10 cellular contexts compared by ENCODE assay signal in genomic region chr4:69054578-69055200, GRCh38. TPM values are rescaled to one million over a fixed set of nuclear protein-coding genes. Genes with fewer than 3 reads are reported as not detected.
A peak's percentile ranks its signal among the peaks of the same experiment; 100 is the strongest.
DNase-seq lines count a peak whose midpoint lies in the region; ATAC-seq, FAIRE-seq and TF ChIP-seq lines count a peak whose summit lies in the region.
"Had no signal": no experiment of that assay in that cellular context is flagged by ENCODE, and none has a peak within 500 bp of the region (broad histone marks: within the 10 kb centered on the region; RNA-seq: fewer than 3 reads in every experiment).

No MANE protein-coding gene starts in this region.

- TF ChIP-seq CTCF in BJ (IDR thresholded peaks at IDR 0.05; ENCODE audit: insufficient read depth, low read depth, low read length) = no peak
- TF ChIP-seq CTCF in keratinocyte (optimal IDR thresholded peaks at IDR 0.05 in 1 of 3, IDR thresholded peaks at IDR 0.05 in 1 of 3, conservative IDR thresholded peaks at IDR 0.05 in 1 of 3; ENCODE audit: extremely low read depth in 1 of 3, insufficient read depth in 2 of 3, low read length in 3 of 3) = no peak

- no peak overlapping the region for H3K9ac ChIP-seq in keratinocyte (ENCODE audit: control insufficient read depth, extremely low read depth, insufficient read depth, low read length)

- CTCF ChIA-PET in BJ (lab: Yijun Ruan, JAX) = no interaction called here

- no peaks in the 10 kb centered on the region for H3K9me1 ChIP-seq in keratinocyte (ENCODE audit: control insufficient read depth, extremely low read depth, insufficient read depth, low read length)

- no peak for FAIRE-seq in keratinocyte (lab: Jason Lieb, UNC)

- no peak overlapping the region for H3K27ac Mint-ChIP-seq in natural killer cell treated with Interleukin-12 subunit alpha and Interleukin-12 subunit beta and Interleukin-15 and Interleukin-18, amount 100 ng/mL, for 72 hours
- H3K27ac Mint-ChIP-seq: CD4-positive, alpha-beta T cell had no signal

- H2AFZ ChIP-seq in keratinocyte (ENCODE audit: control insufficient read depth, low read length) = peak overlapping the region; percentile 66

- H3K4me1 ChIP-seq in keratinocyte (ENCODE audit: control insufficient read depth, extremely low read depth, insufficient read depth, low read length) = peaks cover 3% of the 10 kb centered on the region
- H3K4me1 ChIP-seq: tibial artery had no signal

- POLR2A ChIA-PET in BJ (lab: Charles Lee) = no interaction called here

- peaks cover 4% of the 10 kb centered on the region for H3K9me3 Mint-ChIP-seq in natural killer cell treated with Interleukin-12 subunit alpha and Interleukin-12 subunit beta and Interleukin-15 and Interleukin-18, amount 100 ng/mL, for 72 hours
- H3K9me3 Mint-ChIP-seq: CD4-positive, alpha-beta T cell had no signal

- H4K20me1 ChIP-seq in keratinocyte (ENCODE audit: control insufficient read depth, extremely low read depth, insufficient read depth, low read length) = no peaks in the 10 kb centered on the region

- H3K27ac ChIP-seq in keratinocyte (ENCODE audit: control insufficient read depth, insufficient read depth, low read length) = peak overlapping the region; percentile 58
- H3K27ac ChIP-seq: tibial artery had no signal

- H3K36me3 ChIP-seq in BJ (ENCODE audit: control insufficient read depth, insufficient read depth, low read length) = no peaks in the 10 kb centered on the region
- no peaks in the 10 kb centered on the region for H3K36me3 ChIP-seq in keratinocyte (ENCODE audit: control insufficient read depth in 2 of 2, extremely low read depth in 1 of 2, insufficient read depth in 2 of 2, low read length in 2 of 2)
- H3K36me3 ChIP-seq: tibial artery had no signal

- ATAC-seq in HG02623 (IDR thresholded peaks at IDR 0.05; ENCODE audit: unreplicated experiment) = peak; percentile 28
- ATAC-seq in natural killer cell treated with Interleukin-12 subunit alpha and Interleukin-12 subunit beta and Interleukin-15 and Interleukin-18, amount 100 ng/mL, for 72 hours = no peak
- ATAC-seq in HG02759 (IDR thresholded peaks at IDR 0.05; ENCODE audit: unreplicated experiment) = no peak

- no peaks in the 10 kb centered on the region for H3K27me3 ChIP-seq in BJ (ENCODE audit: control insufficient read depth, insufficient read depth, low read length)
- H3K27me3 ChIP-seq in keratinocyte (ENCODE audit: control insufficient read depth, extremely low read depth, insufficient read depth, low read length) = no peaks in the 10 kb centered on the region
- H3K27me3 ChIP-seq: tibial artery had no signal

- no peaks in the 10 kb centered on the region for H3K79me2 ChIP-seq in keratinocyte (ENCODE audit: control insufficient read depth, insufficient read depth, low read length)

- H3K9me3 ChIP-seq in keratinocyte (ENCODE audit: control insufficient read depth, low read depth, low read length) = no peaks in the 10 kb centered on the region
- H3K9me3 ChIP-seq: tibial artery had no signal

- H3K27me3 Mint-ChIP-seq in natural killer cell treated with Interleukin-12 subunit alpha and Interleukin-12 subunit beta and Interleukin-15 and Interleukin-18, amount 100 ng/mL, for 72 hours = no peaks in the 10 kb centered on the region
- H3K27me3 Mint-ChIP-seq: CD4-positive, alpha-beta T cell had no signal

- no peaks in the 10 kb centered on the region for H3K4me1 Mint-ChIP-seq in natural killer cell treated with Interleukin-12 subunit alpha and Interleukin-12 subunit beta and Interleukin-15 and Interleukin-18, amount 100 ng/mL, for 72 hours (ENCODE audit: low read depth in 2 of 2)

- H3K4me3 ChIP-seq in BJ (ENCODE audit: low read depth, low read length) (no peak overlapping the region), keratinocyte (ENCODE audit: control insufficient read depth in 2 of 3, extremely low read depth in 1 of 3, insufficient read depth in 2 of 3, low read depth in 1 of 3, low read length in 3 of 3) (no peak overlapping the region)
- H3K4me3 ChIP-seq: tibial artery had no signal

- peak; percentile 9 for DNase-seq in BJ (ENCODE audit: low read depth)
- peak; percentile 21 for DNase-seq in SW480 (ENCODE audit: low spot score)
- DNase-seq in keratinocyte (ENCODE audit: low read depth, low spot score) = no peak
- DNase-seq in natural killer cell treated with Interleukin-12 subunit alpha and Interleukin-12 subunit beta and Interleukin-15 and Interleukin-18, amount 100 ng/mL, for 72 hours (ENCODE audit: low spot score) = no peak
- DNase-seq in inferior parietal cortex (ENCODE audit: extremely low spot score) = no peak
- no peak for DNase-seq in cerebellum (ENCODE audit: low spot score)
- DNase-seq: CD4-positive, alpha-beta T cell; tibial artery had no signal

- peak overlapping the region; percentile 22 for H3K4me2 ChIP-seq in keratinocyte (ENCODE audit: control insufficient read depth, extremely low read depth, insufficient read depth, low read depth, low read length)

- dilution Hi-C loops in keratinocyte (cut with MboI; ENCODE audit: extremely low pct_ligation_motif_present, low sequenced_read_pairs) = no loop called here

- no peaks in the 10 kb centered on the region for H3K36me3 Mint-ChIP-seq in natural killer cell treated with Interleukin-12 subunit alpha and Interleukin-12 subunit beta and Interleukin-15 and Interleukin-18, amount 100 ng/mL, for 72 hours

- H3K4me3 Mint-ChIP-seq in natural killer cell treated with Interleukin-12 subunit alpha and Interleukin-12 subunit beta and Interleukin-15 and Interleukin-18, amount 100 ng/mL, for 72 hours = no peak overlapping the region
- H3K4me3 Mint-ChIP-seq: CD4-positive, alpha-beta T cell had no signal

RNA-seq across cellular contexts. Expression of gene UGT2B7, which starts 41.6 kb away (rescaled TPM):
- polyA plus RNA-seq in BJ (2011; rRNA removed) = not detected in 2 replicates
- not detected in 2 replicates for polyA minus RNA-seq in BJ (2011; rRNA and poly(A)+ RNA removed)
- 0.05 to 0.11 TPM (median 0.05 TPM) in 3 replicates for polyA plus RNA-seq in keratinocyte
- not detected for polyA plus RNA-seq in keratinocyte (2011; ENCODE audit: low read depth)
- 0.05 TPM in 1 of 2 replicates, not detected in the other for polyA plus RNA-seq in keratinocyte (2011; cell fraction: cytosol; rRNA removed)
- polyA plus RNA-seq in keratinocyte (2011; cell fraction: nucleus; rRNA removed) = 0.07 TPM in 1 of 2 replicates, not detected in the other
- not detected in 2 replicates for polyA plus RNA-seq in keratinocyte (2012; ENCODE audit: low replicate concordance)
- polyA minus RNA-seq in keratinocyte = 0.13 TPM in 1 of 3 replicates, not detected in the others
- polyA minus RNA-seq in keratinocyte (2011; cell fraction: cytosol; rRNA and poly(A)+ RNA removed) = not detected
- not detected in 2 replicates for polyA minus RNA-seq in keratinocyte (2011; cell fraction: nucleus; rRNA and poly(A)+ RNA removed)
- total RNA-seq in natural killer cell treated with Interleukin-12 subunit alpha and Interleukin-12 subunit beta and Interleukin-15 and Interleukin-18, amount 100 ng/mL, for 72 hours = not detected
- not detected for total RNA-seq in cerebellum
- total RNA-seq: CD4-positive, alpha-beta T cell had no signal

Comparison
In these comparisons a context has a peak if more than half of its experiments do, and no peak if none do; other contexts are left out.
1. DNase-seq: peak in BJ (single experiment) and SW480 (single experiment); none in keratinocyte (single experiment), natural killer cell treated with Interleukin-12 subunit alpha and Interleukin-12 subunit beta and Interleukin-15 and Interleukin-18, amount 100 ng/mL, for 72 hours (single experiment), inferior parietal cortex (single experiment) and cerebellum (single experiment).